In genomic region chr15:33021806-33022389, GRCh38 we compare ENCODE assay signal across 8 cellular contexts.
DNase-seq lines count a peak whose midpoint lies in the region; ATAC-seq and TF ChIP-seq lines count a peak whose summit lies in the region.

No MANE protein-coding gene starts in this region.

- no peak overlapping the region for H2AFZ ChIP-seq in GM23338

- H3K4me1 ChIP-seq in GM23338 (ENCODE audit: insufficient read depth) = peaks cover 10% of the 10 kb centered on the region
- H3K4me1 ChIP-seq in CD8-positive, alpha-beta T cell (ENCODE audit: insufficient read depth, low read length) = no peaks in the 10 kb centered on the region

- ATAC-seq in GM23338 = peak; percentile 82
- ATAC-seq in left lobe of liver = peak; percentile 83
- no peak for ATAC-seq in CD8-positive, alpha-beta T cell
- ATAC-seq in HG03378 (IDR thresholded peaks at IDR 0.05; ENCODE audit: unreplicated experiment) = no peak

- CTCF ChIA-PET in CD8-positive, alpha-beta T cell (lab: Charles Lee) = no interaction called here

- H3K36me3 Mint-ChIP-seq in GM23338 (ENCODE audit: low read depth) = no peaks in the 10 kb centered on the region; the same call in 2 of the 3 replicates
- H3K36me3 Mint-ChIP-seq in CD8-positive, alpha-beta T cell = no peaks in the 10 kb centered on the region

- H3K4me2 ChIP-seq in GM23338 = peak overlapping the region; percentile 22; the same call in 1 of the 2 replicates

- H3K27me3 ChIP-seq in GM23338 (ENCODE audit: insufficient read depth) = no peaks in the 10 kb centered on the region
- H3K27me3 ChIP-seq in CD8-positive, alpha-beta T cell (ENCODE audit: insufficient read depth, low read length) = no peaks in the 10 kb centered on the region

- no peak overlapping the region for H3K27ac ChIP-seq in GM23338 (ENCODE audit: low read depth)
- no peak overlapping the region for H3K27ac ChIP-seq in CD8-positive, alpha-beta T cell (ENCODE audit: low read depth, low read length)

- H3K79me2 ChIP-seq in GM23338 (replicated peaks; ENCODE audit: insufficient read depth) = no peaks in the 10 kb centered on the region

- H3K4me1 Mint-ChIP-seq in GM23338 = peaks cover 16% of the 10 kb centered on the region
- no peaks in the 10 kb centered on the region for H3K4me1 Mint-ChIP-seq in CD8-positive, alpha-beta T cell (ENCODE audit: low read depth)

- no peak overlapping the region for H3K4me3 Mint-ChIP-seq in GM23338
- H3K4me3 Mint-ChIP-seq in CD8-positive, alpha-beta T cell = no peak overlapping the region

- no peaks in the 10 kb centered on the region for H3F3A ChIP-seq in GM23338 (replicated peaks; ENCODE audit: low read depth)

- POLR2A ChIA-PET in CD8-positive, alpha-beta T cell (lab: Charles Lee) = no interaction called here

- peak; percentile 74 to 78 for TF ChIP-seq CTCF in GM23338 (conservative IDR thresholded peaks at IDR 0.05; ENCODE audit: low read depth in 2 of 2)
- TF ChIP-seq CTCF in CD8-positive, alpha-beta T cell (IDR thresholded peaks at IDR 0.05) = no peak

- no peaks in the 10 kb centered on the region for H3K9me2 ChIP-seq in GM23338 (ENCODE audit: insufficient read depth)

- H3K27me3 Mint-ChIP-seq in GM23338 (ENCODE audit: insufficient read depth, low read depth, poor library complexity) = peaks cover 2% of the 10 kb centered on the region
- H3K27me3 Mint-ChIP-seq in CD8-positive, alpha-beta T cell (ENCODE audit: low read depth) = no peaks in the 10 kb centered on the region

- H3K4me3 ChIP-seq in GM23338 = no peak overlapping the region
- no peak overlapping the region for H3K4me3 ChIP-seq in CD8-positive, alpha-beta T cell (ENCODE audit: low read depth, low read length)

- peak; percentile 76 for DNase-seq in AG20443 (ENCODE audit: low spot score)
- peak; percentile 78 for DNase-seq in GM23338 (ENCODE audit: low spot score)
- DNase-seq in NCI-H82 (lab: John Stamatoyannopoulos, UW) = peak; percentile 71
- peak; percentile 37 for DNase-seq in cerebellar cortex (ENCODE audit: low spot score)
- DNase-seq in left lobe of liver (ENCODE audit: low spot score) = no peak
- no peak for DNase-seq in KG1 (lab: John Stamatoyannopoulos, UW)
- no peak for DNase-seq in CD8-positive, alpha-beta T cell

- H3K36me3 ChIP-seq in GM23338 (ENCODE audit: insufficient read depth) = no peaks in the 10 kb centered on the region
- no peaks in the 10 kb centered on the region for H3K36me3 ChIP-seq in CD8-positive, alpha-beta T cell (ENCODE audit: insufficient read depth, low read length)

- H4K20me1 ChIP-seq in GM23338 (replicated peaks; ENCODE audit: insufficient read depth) = no peaks in the 10 kb centered on the region

- H3K9me3 ChIP-seq in CD8-positive, alpha-beta T cell (ENCODE audit: low read length) = no peaks in the 10 kb centered on the region

- intact Hi-C loops in CD8-positive, alpha-beta T cell (cut with DNase I, micrococcal nuclease) = no loop called here

- no peak overlapping the region for H3K27ac Mint-ChIP-seq in GM23338
- no peak overlapping the region for H3K27ac Mint-ChIP-seq in CD8-positive, alpha-beta T cell

- no peaks in the 10 kb centered on the region for H3K9me3 Mint-ChIP-seq in GM23338
- no peaks in the 10 kb centered on the region for H3K9me3 Mint-ChIP-seq in CD8-positive, alpha-beta T cell

TF ChIP-seq in GM23338, 12 proteins besides CTCF, POLR2A, EP300 and RAD21 (continues in another document):
- no peak for TF ChIP-seq ZNF331 (CRISPR knock-in tag; IDR thresholded peaks at IDR 0.05; ENCODE audit: low read depth)
- TF ChIP-seq ZNF114 (CRISPR knock-in tag; IDR thresholded peaks at IDR 0.05) = no peak
- TF ChIP-seq STAT1 (IDR thresholded peaks at IDR 0.05; ENCODE audit: unreplicated experiment) = no peak
- no peak for TF ChIP-seq JUNB (IDR thresholded peaks at IDR 0.05; ENCODE audit: unreplicated experiment)
- TF ChIP-seq, protein P1, sequence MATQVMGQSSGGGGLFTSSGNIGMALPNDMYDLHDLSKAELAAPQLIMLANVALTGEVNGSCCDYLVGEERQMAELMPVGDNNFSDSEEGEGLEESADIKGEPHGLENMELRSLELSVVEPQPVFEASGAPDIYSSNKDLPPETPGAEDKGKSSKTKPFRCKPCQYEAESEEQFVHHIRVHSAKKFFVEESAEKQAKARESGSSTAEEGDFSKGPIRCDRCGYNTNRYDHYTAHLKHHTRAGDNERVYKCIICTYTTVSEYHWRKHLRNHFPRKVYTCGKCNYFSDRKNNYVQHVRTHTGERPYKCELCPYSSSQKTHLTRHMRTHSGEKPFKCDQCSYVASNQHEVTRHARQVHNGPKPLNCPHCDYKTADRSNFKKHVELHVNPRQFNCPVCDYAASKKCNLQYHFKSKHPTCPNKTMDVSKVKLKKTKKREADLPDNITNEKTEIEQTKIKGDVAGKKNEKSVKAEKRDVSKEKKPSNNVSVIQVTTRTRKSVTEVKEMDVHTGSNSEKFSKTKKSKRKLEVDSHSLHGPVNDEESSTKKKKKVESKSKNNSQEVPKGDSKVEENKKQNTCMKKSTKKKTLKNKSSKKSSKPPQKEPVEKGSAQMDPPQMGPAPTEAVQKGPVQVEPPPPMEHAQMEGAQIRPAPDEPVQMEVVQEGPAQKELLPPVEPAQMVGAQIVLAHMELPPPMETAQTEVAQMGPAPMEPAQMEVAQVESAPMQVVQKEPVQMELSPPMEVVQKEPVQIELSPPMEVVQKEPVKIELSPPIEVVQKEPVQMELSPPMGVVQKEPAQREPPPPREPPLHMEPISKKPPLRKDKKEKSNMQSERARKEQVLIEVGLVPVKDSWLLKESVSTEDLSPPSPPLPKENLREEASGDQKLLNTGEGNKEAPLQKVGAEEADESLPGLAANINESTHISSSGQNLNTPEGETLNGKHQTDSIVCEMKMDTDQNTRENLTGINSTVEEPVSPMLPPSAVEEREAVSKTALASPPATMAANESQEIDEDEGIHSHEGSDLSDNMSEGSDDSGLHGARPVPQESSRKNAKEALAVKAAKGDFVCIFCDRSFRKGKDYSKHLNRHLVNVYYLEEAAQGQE (IDR thresholded peaks at IDR 0.05; ENCODE audit: unreplicated experiment) = no peak
- no peak for TF ChIP-seq POLR2AphosphoS5 (IDR thresholded peaks at IDR 0.05; ENCODE audit: low read depth)
- TF ChIP-seq EZH2phosphoT487 (IDR thresholded peaks at IDR 0.05; ENCODE audit: unreplicated experiment) = no peak
- TF ChIP-seq ETS1 (IDR thresholded peaks at IDR 0.05) = no peak
- no peak for TF ChIP-seq CREB1 (CRISPR knock-in tag; IDR thresholded peaks at IDR 0.05; ENCODE audit: low read depth)
- TF ChIP-seq NANOG (IDR thresholded peaks at IDR 0.05; ENCODE audit: borderline replicate concordance) = no peak
- TF ChIP-seq EZH2 (IDR thresholded peaks at IDR 0.05; ENCODE audit: low read depth, unreplicated experiment) = no peak

Comparison
In these comparisons a context has a peak if more than half of its experiments do, and no peak if none do; other contexts are left out.
1. DNase-seq: peak in AG20443 (single experiment), GM23338 (single experiment), NCI-H82 (single experiment) and cerebellar cortex (single experiment); none in left lobe of liver (single experiment), KG1 (single experiment) and CD8-positive, alpha-beta T cell (0 of 7).
2. ATAC-seq: peak in GM23338 (single experiment) and left lobe of liver (single experiment); none in CD8-positive, alpha-beta T cell (single experiment) and HG03378 (single experiment).